ENCODE assay signal across 14 cellular contexts in genomic region chr16:48556210-48556912, GRCh38. TPM values are rescaled to one million over a fixed set of nuclear protein-coding genes. Genes with fewer than 3 reads are reported as not detected.
DNase-seq lines count a peak whose midpoint lies in the region; ATAC-seq and TF ChIP-seq lines count a peak whose summit lies in the region.
"Had no signal": no experiment of that assay in that cellular context is flagged by ENCODE, and none has a peak within 500 bp of the region (broad histone marks: within the 10 kb centered on the region; RNA-seq: fewer than 3 reads in every experiment).

No MANE protein-coding gene starts in this region.

- no peaks in the 10 kb centered on the region for H3K9me2 ChIP-seq in hepatocyte (replicated peaks; ENCODE audit: insufficient read depth)

- peaks cover 54 to 86% of the 10 kb centered on the region in 2 donors for H3K4me1 Mint-ChIP-seq in immature natural killer cell

- DNase-seq in left ventricle myocardium inferior = no peak
- no peak for DNase-seq in left cardiac atrium
- DNase-seq in immature natural killer cell = no peak
- no peak for DNase-seq in hepatocyte (ENCODE audit: low spot score)
- no peak for DNase-seq in EL
- no peak for DNase-seq in ecto neural progenitor cell (ENCODE audit: low spot score)
- no peak for DNase-seq in amygdala (lab: John Stamatoyannopoulos, UW)
- DNase-seq: central memory CD4-positive, alpha-beta T cell; kidney glomerular epithelial cell; NCI-H345 had no signal

- ATAC-seq in left cardiac atrium (no peak), HG03354 (IDR thresholded peaks at IDR 0.05; ENCODE audit: poor library complexity, severe bottlenecking, unreplicated experiment) (peak; percentile 16)

- H3K4me3 Mint-ChIP-seq in immature natural killer cell = peak overlapping the region in 3 of 5 donors; percentile 13 to 33 (median 33)

- H3K36me3 Mint-ChIP-seq in immature natural killer cell = peaks cover 0 to 26% (median 16%) of the 10 kb centered on the region in 3 donors

- no peaks in the 10 kb centered on the region for H3K9me3 ChIP-seq in left ventricle myocardium inferior (replicated peaks)
- H3K9me3 ChIP-seq in hepatocyte (ENCODE audit: low read depth) = no peaks in the 10 kb centered on the region
- H3K9me3 ChIP-seq: BLaER1, prostate gland had no signal

- intact Hi-C loops in left ventricle myocardium inferior (cut with micrococcal nuclease) (loop anchor here (5.0 to 10.0 kb wide), 2 partner anchors 66 to 202 kb away; no protein-coding TSS in a partner anchor), left cardiac atrium (cut with DNase I) (no loop called here)

- H4K20me1 ChIP-seq in hepatocyte (ENCODE audit: insufficient read depth, poor library complexity, severe bottlenecking) = peaks cover 52% of the 10 kb centered on the region

- no peak overlapping the region for H2AFZ ChIP-seq in hepatocyte

- no peaks in the 10 kb centered on the region for H3K9me3 Mint-ChIP-seq in immature natural killer cell

- peaks cover 0 to 1% (median 0%) of the 10 kb centered on the region in 3 donors for H3K27me3 Mint-ChIP-seq in immature natural killer cell (ENCODE audit: low read depth in 3 of 3)

- H3K27me3 ChIP-seq in left ventricle myocardium inferior (ENCODE audit: low read depth) (no peaks in the 10 kb centered on the region), hepatocyte (no peaks in the 10 kb centered on the region)
- H3K27me3 ChIP-seq: BLaER1 had no signal

- no peak overlapping the region for H3K4me3 ChIP-seq in left ventricle myocardium inferior
- no peak overlapping the region for H3K4me3 ChIP-seq in hepatocyte
- H3K4me3 ChIP-seq: BLaER1, prostate gland, SK-N-MC had no signal

- H3K27ac Mint-ChIP-seq in immature natural killer cell = peak overlapping the region; percentile 5 to 77 (median 58)

- H3K79me2 ChIP-seq in hepatocyte = peaks cover 97% of the 10 kb centered on the region

- TF ChIP-seq CTCF in left ventricle myocardium inferior (IDR thresholded peaks at IDR 0.05; ENCODE audit: borderline replicate concordance) (no peak), hepatocyte (IDR thresholded peaks at IDR 0.05; ENCODE audit: poor library complexity) (no peak)

- no peak overlapping the region for H3K4me2 ChIP-seq in hepatocyte
- H3K4me2 ChIP-seq: BLaER1 had no signal

- H3K4me1 ChIP-seq in left ventricle myocardium inferior (peaks cover 84% of the 10 kb centered on the region), hepatocyte (ENCODE audit: insufficient read depth) (peaks cover 17% of the 10 kb centered on the region)
- H3K4me1 ChIP-seq: BLaER1, prostate gland had no signal

- H3K36me3 ChIP-seq in left ventricle myocardium inferior (peaks cover 23% of the 10 kb centered on the region), hepatocyte (replicated peaks; ENCODE audit: insufficient read depth, low read depth) (no peaks in the 10 kb centered on the region)
- H3K36me3 ChIP-seq: prostate gland had no signal

- H3K27ac ChIP-seq in left ventricle myocardium inferior (replicated peaks) = peak overlapping the region; percentile 57
- no peak overlapping the region for H3K27ac ChIP-seq in hepatocyte
- H3K27ac ChIP-seq: BLaER1, prostate gland, SK-N-MC had no signal

- 84% methylated on average over 3 of the region's 3 CpGs for WGBS in hepatocyte (ENCODE audit: low lambda C conversion rate, missing lambda C conversion rate)

RNA-seq across cellular contexts. Expression of gene N4BP1, which starts 53.6 kb away (rescaled TPM):
- total RNA-seq in left ventricle myocardium inferior = 18.3 TPM
- total RNA-seq in left cardiac atrium = 10 to 100 TPM; 19.2 to 22.5 TPM
- polyA plus RNA-seq in immature natural killer cell = 10 to 100 TPM; 13.1 to 40.3 (median 22.3) TPM
- 43.9 and 51.7 TPM in 2 replicates for total RNA-seq in hepatocyte
- polyA plus RNA-seq in hepatocyte = 21.2 and 31.6 TPM in 2 replicates
